In the genomic region with DNA sequence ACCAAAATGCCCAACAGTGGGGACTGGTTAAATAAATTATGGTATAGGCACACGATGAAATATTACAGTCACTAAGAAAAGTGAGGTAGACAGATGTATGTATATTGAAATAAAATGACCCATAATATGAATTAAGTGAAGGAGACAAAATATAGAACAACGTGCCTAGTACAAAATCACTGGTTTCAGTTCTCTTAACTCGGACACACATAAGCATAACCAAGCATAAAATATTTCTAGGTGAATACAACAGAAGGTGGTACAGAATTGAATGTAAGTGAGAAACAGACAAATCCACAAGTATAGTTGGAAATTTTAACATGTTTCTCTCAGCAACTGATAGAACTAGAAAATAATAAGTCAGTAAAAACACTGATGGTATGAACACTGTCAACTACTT, we compare ENCODE assay signal across 10 cellular contexts.
"Had no signal": no experiment of that assay in that cellular context is flagged by ENCODE, and none has a peak within 500 bp of the region (broad histone marks: within the 10 kb centered on the region; RNA-seq: fewer than 3 reads in every experiment).

No MANE protein-coding gene starts in this region.

- ATAC-seq: GM23338, K562 had no signal

- H3K4me2 ChIP-seq: GM23338 had no signal

- H3K27ac Mint-ChIP-seq: GM23338 had no signal

- H2AFZ ChIP-seq: GM23338 had no signal

- H3K4me3 ChIP-seq: GM23338, K562 had no signal

- H3K9me3 Mint-ChIP-seq: GM23338, H9 had no signal

- FAIRE-seq: H1, H54, HTR-8/SVneo, K562 had no signal

- DNase-seq: H9, HCEC 1CT, IMR-90, Kasumi-1, KG1 had no signal

- H3K4me3 Mint-ChIP-seq: GM23338, H9 had no signal
